In the genomic region with DNA sequence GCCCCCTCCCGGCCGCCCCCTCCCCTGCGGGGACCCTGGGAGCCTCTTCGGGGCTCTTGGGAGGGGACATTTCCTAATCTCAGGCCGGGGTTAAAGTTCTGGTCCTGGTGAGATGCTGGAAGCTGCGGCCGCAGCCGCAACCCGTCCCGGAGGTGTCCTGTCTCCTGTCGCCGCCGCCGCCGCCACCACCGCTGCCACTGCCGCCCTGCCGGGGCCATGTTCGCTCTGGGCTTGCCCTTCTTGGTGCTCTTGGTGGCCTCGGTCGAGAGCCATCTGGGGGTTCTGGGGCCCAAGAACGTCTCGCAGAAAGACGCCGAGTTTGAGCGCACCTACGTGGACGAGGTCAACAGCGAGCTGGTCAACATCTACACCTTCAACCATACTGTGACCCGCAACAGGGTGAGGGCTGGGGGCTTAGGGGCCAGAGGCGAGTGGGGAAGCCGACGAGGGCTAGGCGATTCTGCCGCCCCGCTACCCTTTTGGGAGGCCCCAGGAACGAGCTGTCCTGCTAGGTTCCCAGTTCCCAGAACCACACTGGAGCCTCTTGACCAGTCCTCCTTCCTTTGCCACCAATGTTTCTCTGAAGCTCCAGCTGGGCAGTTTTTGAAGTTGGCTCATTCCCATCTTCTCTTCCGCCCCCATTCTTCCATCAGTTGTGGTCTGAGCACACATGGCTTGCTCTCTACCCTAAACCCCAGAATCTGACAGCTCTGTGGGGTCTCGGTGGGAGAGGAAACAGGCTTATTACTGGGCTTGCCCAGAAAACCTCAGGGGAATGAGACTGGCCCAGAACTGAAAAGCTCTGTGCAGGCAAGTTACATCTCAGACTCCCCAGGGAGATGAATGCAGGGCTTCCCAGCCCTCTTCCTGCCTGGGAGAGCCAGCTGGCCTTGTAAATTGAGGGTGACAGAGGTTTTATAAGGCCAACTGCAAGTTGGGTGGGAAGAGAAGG, we compare ENCODE assay signal across 8 cellular contexts. TPM values are rescaled to one million over a fixed set of nuclear protein-coding genes. Genes with fewer than 3 reads are reported as not detected.
A peak's percentile ranks its signal among the peaks of the same experiment; 100 is the strongest.
DNase-seq lines count a peak whose midpoint lies in the region; ATAC-seq and TF ChIP-seq lines count a peak whose summit lies in the region.

No MANE protein-coding gene starts in this region.

- TF ChIP-seq POLR2A in gastroesophageal sphincter (IDR thresholded peaks at IDR 0.05), result no peak

- no peak for TF ChIP-seq EP300 in gastroesophageal sphincter (IDR thresholded peaks at IDR 0.05)

- H3K27ac ChIP-seq in gastroesophageal sphincter, result peak overlapping the region; percentile 96 to 98 (median 96)
- H3K27ac ChIP-seq in parathyroid adenoma, result peak overlapping the region; percentile 64

- WGBS in gastroesophageal sphincter (ENCODE audit: low coverage in 1 of 2), 2 donors, result 0% methylated on average over 10 of the region's 39 CpGs; no CpG with 5 or more reads in 1 of the 2 donors

- peak overlapping the region; percentile 70 for H3K4me2 ChIP-seq in parathyroid adenoma (ENCODE audit: low read length)

- H3K9me3 ChIP-seq in gastroesophageal sphincter (no peaks in the 10 kb centered on the region), parathyroid adenoma (ENCODE audit: control insufficient read depth, low read length) (no peaks in the 10 kb centered on the region)

- ATAC-seq in HG02623 (IDR thresholded peaks at IDR 0.05; ENCODE audit: unreplicated experiment) (peak; percentile 22), gastroesophageal sphincter (peak; percentile 42)

- in situ Hi-C loops in GM13977 (cut with MboI; ENCODE audit: low pct_unique_long_range_greater_than_20kb, low sequenced_read_pairs, unreplicated experiment), result no loop called here

- H2AFZ ChIP-seq in parathyroid adenoma, result peak overlapping the region; percentile 82

- H3K4me1 ChIP-seq in gastroesophageal sphincter, result peaks cover 0 to 59% (median 25%) of the 10 kb centered on the region in 3 donors
- H3K4me1 ChIP-seq in parathyroid adenoma, result peaks cover 15% of the 10 kb centered on the region

- no peaks in the 10 kb centered on the region for H3K79me2 ChIP-seq in parathyroid adenoma

- peak overlapping the region; percentile 84 to 88 for H3K4me3 ChIP-seq in gastroesophageal sphincter
- peak overlapping the region; percentile 67 for H3K4me3 ChIP-seq in parathyroid adenoma (ENCODE audit: low read depth, low read length)

- peak; percentile 3 for TF ChIP-seq CTCF in GM13977 (IDR thresholded peaks at IDR 0.05; ENCODE audit: extremely low read depth, insufficient read depth, missing control alignments)
- TF ChIP-seq CTCF in gastroesophageal sphincter (IDR thresholded peaks at IDR 0.05), result peak in 1 of 4 experiments; percentile 4
- TF ChIP-seq CTCF in parathyroid adenoma (IDR thresholded peaks at IDR 0.05), result no peak

- peak overlapping the region; percentile 11 for H3K9ac ChIP-seq in parathyroid adenoma

- H3K36me3 ChIP-seq in gastroesophageal sphincter (peaks cover 0 to 27% of the 10 kb centered on the region in 2 donors), parathyroid adenoma (ENCODE audit: control insufficient read depth, insufficient read depth, low read length) (no peaks in the 10 kb centered on the region)

- DNase-seq in GM13977 (ENCODE audit: low spot score) (peak; percentile 62), NCI-H526 treated with DMSO at 0.1 percent for 48 hours (lab: John Stamatoyannopoulos, UW) (peak; percentile 45), middle frontal gyrus (ENCODE audit: extremely low spot score, low spot score) (no peak), foreskin melanocyte (no peak)
- peak; percentile 35 for DNase-seq in activated effector memory CD4-positive, alpha-beta T cell treated with Interleukin-2 at 50 U/mL for 16 hours

- H3K27me3 ChIP-seq in gastroesophageal sphincter (no peaks in the 10 kb centered on the region), parathyroid adenoma (ENCODE audit: control insufficient read depth, insufficient read depth, low read length) (no peaks in the 10 kb centered on the region)

RNA-seq across cellular contexts. Expression of gene SIDT2, which starts 0.8 kb away (rescaled TPM):
- 10 to 100 TPM; 15.3 to 50.1 (median 33.6) TPM for total RNA-seq in gastroesophageal sphincter

RNA-seq across cellular contexts. Expression of gene TAGLN, which starts 19.8 kb away (rescaled TPM):
- over 10,000 TPM; 10,394 to 14,194 (median 13,050) TPM for total RNA-seq in gastroesophageal sphincter

RNA-seq across cellular contexts. Expression of gene PAFAH1B2, which starts 35.2 kb away (rescaled TPM):
- total RNA-seq in gastroesophageal sphincter, result 10 to 100 TPM; 50.3 to 82.3 (median 63.2) TPM

RNA-seq across cellular contexts. Expression of gene PCSK7, which starts 52.5 kb away (rescaled TPM):
- 10 to 100 TPM; 28.9 to 40.5 (median 35.3) TPM for total RNA-seq in gastroesophageal sphincter

RNA-seq across cellular contexts. Expression of gene RNF214, which starts 53.1 kb away (rescaled TPM):
- 10 to 100 TPM; 14.8 to 21.2 (median 17.4) TPM for total RNA-seq in gastroesophageal sphincter

Comparison
In these comparisons a context has a peak if more than half of its experiments do, and no peak if none do; other contexts are left out.
1. DNase-seq: peak in GM13977 (single experiment), NCI-H526 treated with DMSO at 0.1 percent for 48 hours (single experiment) and activated effector memory CD4-positive, alpha-beta T cell treated with Interleukin-2 at 50 U/mL for 16 hours (single experiment); none in middle frontal gyrus (single experiment) and foreskin melanocyte (single experiment).